8 cellular contexts compared by ENCODE assay signal in genomic region chr1:160675641-160676410, GRCh38. TPM values are rescaled to one million over a fixed set of nuclear protein-coding genes. Genes with fewer than 3 reads are reported as not detected.
DNase-seq lines count a peak whose midpoint lies in the region; TF ChIP-seq lines count a peak whose summit lies in the region.

No MANE protein-coding gene starts in this region.

- peak; percentile 79 for DNase-seq in GM03348 (ENCODE audit: low spot score)
- DNase-seq in H9: peak; percentile 83
- peak; percentile 90 for DNase-seq in NAMALWA (ENCODE audit: low spot score)
- peak; percentile 74 for DNase-seq in MCF 10A (ENCODE audit: unreplicated experiment)
- peak; percentile 70 for DNase-seq in iris pigment epithelial cell (ENCODE audit: low read depth)
- DNase-seq in stimulated activated CD4-positive, alpha-beta T cell treated with anti-CD3 and anti-CD28 coated beads, Interleukin-2, amount 100 ng/mL, for 24 hours: peak; percentile 74 to 80
- DNase-seq in T1000 (lab: John Stamatoyannopoulos, UW): no peak

- H2BK15ac ChIP-seq in H9 (ENCODE audit: low read depth, low read length): no peak overlapping the region

- H3K27me3 Mint-ChIP-seq in H9 (ENCODE audit: low read depth) (no peaks in the 10 kb centered on the region; the same call in 1 of the 2 replicates), MCF 10A (ENCODE audit: insufficient read depth, unreplicated experiment) (peaks cover 31% of the 10 kb centered on the region)

- H3K4me1 Mint-ChIP-seq in H9 (peaks cover 10 to 11% of the 10 kb centered on the region in 2 experiments), MCF 10A (ENCODE audit: insufficient read depth, unreplicated experiment) (no peaks in the 10 kb centered on the region)

- H2BK5ac ChIP-seq in H9 (ENCODE audit: insufficient read length, low read length): no peak overlapping the region

- CTCF ChIA-PET in MCF 10A (lab: Yijun Ruan, JAX): interaction anchor here (0.5 to 9.5 kb wide), 80 partner anchors 9 to 822 kb away, joined by 3 to 97 read pairs (median 4); partner anchors contain the start of genes CD48, ITLN1, ITLN2 and SLAMF7

- no CpG with 5 or more reads among the region's 6 CpGs for WGBS in H9 (ENCODE audit: extremely low coverage, insufficient read length, low lambda C conversion rate)

- no peak overlapping the region for H2BK20ac ChIP-seq in H9 (ENCODE audit: low read depth, low read length, poor library complexity, severe bottlenecking)

- no peak overlapping the region for H3K14ac ChIP-seq in H9 (ENCODE audit: insufficient read depth, low read length)

- H3K4me3 Mint-ChIP-seq in H9: no peak overlapping the region
- no peak overlapping the region for H3K4me3 Mint-ChIP-seq in MCF 10A (ENCODE audit: unreplicated experiment)

- no peak overlapping the region for H3K56ac ChIP-seq in H9 (ENCODE audit: insufficient read length, low read depth, low read length)

- H2AK5ac ChIP-seq in H9 (ENCODE audit: insufficient read length, low read length): no peak overlapping the region

- no peak overlapping the region for H2AFZ ChIP-seq in H9 (ENCODE audit: low read length)

- H4K20me1 ChIP-seq in H9 (ENCODE audit: control insufficient read depth, insufficient read depth, insufficient read length): no peaks in the 10 kb centered on the region

- H3K4me2 ChIP-seq in H9 (ENCODE audit: insufficient read depth, insufficient read length, low read length): no peak overlapping the region

- no peaks in the 10 kb centered on the region; a peak in 3 of 7 replicates for H3K36me3 Mint-ChIP-seq in H9 (ENCODE audit: insufficient read depth in 1 of 3, low read depth in 3 of 3)
- no peaks in the 10 kb centered on the region for H3K36me3 Mint-ChIP-seq in MCF 10A (ENCODE audit: insufficient read depth, unreplicated experiment)

- no peak overlapping the region for H4K91ac ChIP-seq in H9 (ENCODE audit: insufficient read length, low read depth, low read length)

- H3K27ac ChIP-seq in H9 (ENCODE audit: insufficient read length, low read depth, low read length) (no peak overlapping the region), VCaP (no peak overlapping the region)

- TF ChIP-seq CTCF in H9 (conservative IDR thresholded peaks at IDR 0.05): peak; percentile 90
- TF ChIP-seq CTCF in VCaP (conservative IDR thresholded peaks at IDR 0.05): peak; percentile 94
- TF ChIP-seq CTCF in MCF 10A (IDR thresholded peaks at IDR 0.05; ENCODE audit: unreplicated experiment): peak; percentile 90

- H3K79me2 ChIP-seq in H9 (ENCODE audit: insufficient read depth, low read length): no peaks in the 10 kb centered on the region

- H2BK120ac ChIP-seq in H9 (ENCODE audit: low read depth, low read length, poor library complexity, severe bottlenecking): no peak overlapping the region

- H3K4ac ChIP-seq in H9 (ENCODE audit: low read depth, low read length): no peak overlapping the region

- H3K27ac Mint-ChIP-seq in H9 (peak overlapping the region in 2 of 3 experiments; percentile 77 to 87; a peak in 4 of 7 replicates), MCF 10A (ENCODE audit: low read depth, unreplicated experiment) (no peak overlapping the region)

- H3K27me3 ChIP-seq in H9 (ENCODE audit: insufficient read depth, low read length): no peaks in the 10 kb centered on the region

- no peak overlapping the region for H3T11ph ChIP-seq in H9 (ENCODE audit: low read length)

- no peak overlapping the region for H4K8ac ChIP-seq in H9 (replicated peaks; ENCODE audit: insufficient read length, low read depth, low read length)

- POLR2A ChIA-PET in MCF 10A (lab: Yijun Ruan, JAX): interaction anchor here (0.6 to 1.6 kb wide), 6 partner anchors 8 to 312 kb away, joined by 3 to 5 read pairs (median 3); no protein-coding TSS in a partner anchor

- H3K9me3 ChIP-seq in H9 (ENCODE audit: control insufficient read depth, low read depth, low read length): no peaks in the 10 kb centered on the region

- H3K18ac ChIP-seq in H9 (ENCODE audit: insufficient read length, low read depth, low read length): peak overlapping the region; percentile 11

- H3K79me1 ChIP-seq in H9 (ENCODE audit: insufficient read depth, low read depth, low read length, poor library complexity, severe bottlenecking): no peaks in the 10 kb centered on the region

- no TSS peak for BruUV-seq in MCF 10A (replicated peaks; lab: Mats Ljungman, UMichigan)

- intact Hi-C loops in MCF 10A (cut with micrococcal nuclease): loop anchor here (1.0 to 10.0 kb wide), 8 partner anchors 51 to 314 kb away; partner anchors contain the start of gene ITLN2

- no peak overlapping the region for H4K5ac ChIP-seq in H9 (ENCODE audit: insufficient read length, low read depth, low read length)

- H3K23me2 ChIP-seq in H9 (ENCODE audit: insufficient read length, low read depth, low read length, poor library complexity, severe bottlenecking): no peaks in the 10 kb centered on the region

- H3K4me1 ChIP-seq in H9 (ENCODE audit: insufficient read depth, low read length): peaks cover 15% of the 10 kb centered on the region

- H3K9ac ChIP-seq in H9 (ENCODE audit: extremely low read depth, insufficient read length, low read length): no peak overlapping the region

- H3K23ac ChIP-seq in H9 (ENCODE audit: insufficient read length, low read depth, low read length): no peak overlapping the region

- 0 out of 5 replicates have a peak, but pooled peaks cover 0 to 3% of the 10 kb centered on the region in 2 experiments for H3K9me3 Mint-ChIP-seq in H9
- peaks cover 2% of the 10 kb centered on the region for H3K9me3 Mint-ChIP-seq in MCF 10A (ENCODE audit: unreplicated experiment)

- H2BK12ac ChIP-seq in H9 (ENCODE audit: insufficient read length, low read depth, low read length): no peak overlapping the region

RNA-seq across cellular contexts. Expression of gene SLAMF1, which starts 29.0 kb away (rescaled TPM):
- total RNA-seq in H9 (2021) (not detected in 2 replicates), MCF 10A (2022) (not detected in 2 replicates)

RNA-seq across cellular contexts. Expression of gene CD48, which starts 35.8 kb away (rescaled TPM):
- total RNA-seq in H9 (2021) (not detected in 2 replicates), MCF 10A (2022) (not detected in 2 replicates)
